25 cellular contexts compared by ENCODE assay signal in genomic region chr9:119044801-119045200, GRCh38.
DNase-seq lines count a peak whose midpoint lies in the region; ATAC-seq, FAIRE-seq and TF ChIP-seq lines count a peak whose summit lies in the region.
"Had no signal": no experiment of that assay in that cellular context is flagged by ENCODE, and none has a peak within 500 bp of the region (broad histone marks: within the 10 kb centered on the region; RNA-seq: fewer than 3 reads in every experiment).

No MANE protein-coding gene starts in this region.

- no peaks in the 10 kb centered on the region for H3K79me2 ChIP-seq in neural progenitor cell (ENCODE audit: low read depth)

- peak; percentile 44 for DNase-seq in GM03348 (ENCODE audit: low spot score)
- peak; percentile 14 for DNase-seq in RCC 7860 (ENCODE audit: low spot score)
- DNase-seq in fibroblast of mammary gland (ENCODE audit: low read depth): peak; percentile 30
- DNase-seq in neural progenitor cell (ENCODE audit: low spot score): peak; percentile 57
- DNase-seq in pancreas: no peak
- DNase-seq in HUDEP-2 (lab: John Stamatoyannopoulos, UW; ENCODE audit: unreplicated experiment in 76 of 76): no peak
- no peak for DNase-seq in Caco-2
- DNase-seq: activated CD8-positive, alpha-beta memory T cell treated with anti-CD3 and anti-CD28 coated beads for 24 hours; activated naive CD4-positive, alpha-beta T cell; activated T-cell treated with anti-CD3 and anti-CD28 coated beads, Interleukin-2, amount 50 U/mL, for 4 hours; cerebellar nuclear complex; left colon; NCI-H187 treated with DMSO at 0.1 percent for 48 hours; NCI-H774; posterior cingulate gyrus; SJCRH30; T-cell had no signal

- no peak overlapping the region for H3K27ac Mint-ChIP-seq in neural progenitor cell
- H3K27ac Mint-ChIP-seq in Caco-2 (ENCODE audit: unreplicated experiment): no peak overlapping the region
- H3K27ac Mint-ChIP-seq: nephron; stimulated activated memory B cell treated with anti-CD40 and anti-IgM and Interleukin-4, amounts not matched to agents 10 μg/mL and 1 μg/mL and 100 μg/mL, for 72 hours; T-cell had no signal

- H3K9me3 Mint-ChIP-seq in neural progenitor cell: no peaks in the 10 kb centered on the region
- H3K9me3 Mint-ChIP-seq in Caco-2 (ENCODE audit: unreplicated experiment): no peaks in the 10 kb centered on the region
- H3K9me3 Mint-ChIP-seq: nephron; stimulated activated memory B cell treated with anti-CD40 and anti-IgM and Interleukin-4, amounts not matched to agents 10 μg/mL and 1 μg/mL and 100 μg/mL, for 72 hours had no signal

- peak overlapping the region; percentile 88 for H3K27ac ChIP-seq in neural progenitor cell
- H3K27ac ChIP-seq in pancreas: no peak overlapping the region
- H3K27ac ChIP-seq: KMS-11, SJCRH30, skin epidermis, thoracic aorta had no signal

- peaks cover 29% of the 10 kb centered on the region for H3K4me1 Mint-ChIP-seq in neural progenitor cell
- H3K4me1 Mint-ChIP-seq in Caco-2 (ENCODE audit: low read depth, unreplicated experiment): no peaks in the 10 kb centered on the region
- H3K4me1 Mint-ChIP-seq: nephron; stimulated activated memory B cell treated with anti-CD40 and anti-IgM and Interleukin-4, amounts not matched to agents 10 μg/mL and 1 μg/mL and 100 μg/mL, for 72 hours; T-cell had no signal

- no peak overlapping the region for H3K9ac ChIP-seq in neural progenitor cell
- H3K9ac ChIP-seq: KMS-11 had no signal

- H3K36me3 ChIP-seq in neural progenitor cell (no peaks in the 10 kb centered on the region), pancreas (no peaks in the 10 kb centered on the region), Caco-2 (ENCODE audit: control insufficient read depth, insufficient read depth, low read length) (no peaks in the 10 kb centered on the region)
- H3K36me3 ChIP-seq: SJCRH30, thoracic aorta had no signal

- TF ChIP-seq CTCF in fibroblast of mammary gland (conservative IDR thresholded peaks at IDR 0.05; ENCODE audit: control insufficient read depth, insufficient read depth, low read depth, low read length): no peak
- TF ChIP-seq CTCF in neural progenitor cell (IDR thresholded peaks at IDR 0.05): no peak
- no peak for TF ChIP-seq CTCF in pancreas (IDR thresholded peaks at IDR 0.05)
- no peak for TF ChIP-seq CTCF in Caco-2 (IDR thresholded peaks at IDR 0.05; ENCODE audit: insufficient read depth in 1 of 2, low read depth in 1 of 2, low read length in 1 of 2, severe bottlenecking in 1 of 2, unreplicated experiment in 1 of 2)

- H3K4me1 ChIP-seq in neural progenitor cell (peaks cover 16% of the 10 kb centered on the region), pancreas (no peaks in the 10 kb centered on the region), Caco-2 (no peaks in the 10 kb centered on the region)
- H3K4me1 ChIP-seq: SJCRH30 had no signal

- H3K4me2 ChIP-seq in neural progenitor cell: peak overlapping the region; percentile 57
- H3K4me2 ChIP-seq: KMS-11 had no signal

- ATAC-seq in pancreas (no peak), GM19467 (IDR thresholded peaks at IDR 0.05; ENCODE audit: unreplicated experiment) (no peak)
- ATAC-seq: activated T-cell treated with anti-CD3 and anti-CD28 coated beads, Interleukin-2, amount 50 U/mL, for 4 hours; left colon; stimulated activated memory B cell treated with anti-CD40 and anti-IgM and Interleukin-4, amounts not matched to agents 10 μg/mL and 1 μg/mL and 100 μg/mL, for 72 hours; T-cell had no signal

- H3K4me3 Mint-ChIP-seq in neural progenitor cell: no peak overlapping the region
- H3K4me3 Mint-ChIP-seq in Caco-2 (ENCODE audit: unreplicated experiment): no peak overlapping the region
- H3K4me3 Mint-ChIP-seq: activated T-cell treated with anti-CD3 and anti-CD28 coated beads, Interleukin-2, amount 50 U/mL, for 4 hours; nephron; stimulated activated memory B cell treated with anti-CD40 and anti-IgM and Interleukin-4, amounts not matched to agents 10 μg/mL and 1 μg/mL and 100 μg/mL, for 72 hours; T-cell had no signal

- H3K27me3 Mint-ChIP-seq in neural progenitor cell (ENCODE audit: insufficient read depth, low read depth) (peaks cover 2% of the 10 kb centered on the region), Caco-2 (ENCODE audit: insufficient read depth, unreplicated experiment) (no peaks in the 10 kb centered on the region)
- H3K27me3 Mint-ChIP-seq: stimulated activated memory B cell treated with anti-CD40 and anti-IgM and Interleukin-4, amounts not matched to agents 10 μg/mL and 1 μg/mL and 100 μg/mL, for 72 hours; T-cell had no signal

- BruUV-seq in Caco-2 (replicated peaks; lab: Mats Ljungman, UMichigan): no TSS peak

- CTCF ChIA-PET in Caco-2 (lab: Charles Lee): no interaction called here

- POLR2A ChIA-PET in Caco-2 (lab: Charles Lee): no interaction called here

- no peak overlapping the region for H2AFZ ChIP-seq in neural progenitor cell (replicated peaks)

- FAIRE-seq in RCC 7860 (lab: Jason Lieb, UNC): no peak
- FAIRE-seq in pancreas (lab: Jason Lieb, UNC): no peak
- FAIRE-seq: GM18507, TTC549 had no signal

- H3K27me3 ChIP-seq in neural progenitor cell (no peaks in the 10 kb centered on the region), pancreas (peaks cover 0 to 3% (median 0%) of the 10 kb centered on the region in 4 donors), Caco-2 (replicated peaks; ENCODE audit: control insufficient read depth, insufficient read depth, low read length) (no peaks in the 10 kb centered on the region)
- H3K27me3 ChIP-seq: SJCRH30 had no signal

- H3K36me3 Mint-ChIP-seq in neural progenitor cell (peaks cover 1% of the 10 kb centered on the region), Caco-2 (ENCODE audit: insufficient read depth, unreplicated experiment) (no peaks in the 10 kb centered on the region)
- H3K36me3 Mint-ChIP-seq: stimulated activated memory B cell treated with anti-CD40 and anti-IgM and Interleukin-4, amounts not matched to agents 10 μg/mL and 1 μg/mL and 100 μg/mL, for 72 hours; T-cell had no signal

- intact Hi-C loops in pancreas (cut with DNase I) (no loop called here), Caco-2 (cut with micrococcal nuclease; ENCODE audit: unreplicated experiment) (no loop called here)

- no peaks in the 10 kb centered on the region for H4K20me1 ChIP-seq in neural progenitor cell (ENCODE audit: low read depth)

- H3F3A ChIP-seq in neural progenitor cell (ENCODE audit: low read depth): peaks cover 21% of the 10 kb centered on the region

- H3K9me3 ChIP-seq in neural progenitor cell (ENCODE audit: low read depth) (no peaks in the 10 kb centered on the region), pancreas (no peaks in the 10 kb centered on the region), Caco-2 (no peaks in the 10 kb centered on the region)
- H3K9me3 ChIP-seq: thoracic aorta had no signal

- no peak overlapping the region for H3K4me3 ChIP-seq in fibroblast of mammary gland (ENCODE audit: control insufficient read depth, low read depth, low read length)
- H3K4me3 ChIP-seq in neural progenitor cell: no peak overlapping the region
- H3K4me3 ChIP-seq in pancreas: no peak overlapping the region
- no peak overlapping the region for H3K4me3 ChIP-seq in Caco-2 (ENCODE audit: low read depth, low read length)
- H3K4me3 ChIP-seq: SJCRH30, skin epidermis, thoracic aorta had no signal

- 16 to 19% methylated on average over 1 of the region's 1 CpG for WGBS in pancreas, 2 donors

Comparison
In these comparisons a context has a peak if more than half of its experiments do, and no peak if none do; other contexts are left out.
1. DNase-seq: peak in GM03348 (single experiment), RCC 7860 (single experiment), fibroblast of mammary gland (single experiment) and neural progenitor cell (single experiment); none in pancreas (0 of 6), HUDEP-2 (0 of 76) and Caco-2 (0 of 2).